ENCODE assay signal across 8 cellular contexts in genomic region chr1:23555225-23555801, GRCh38. TPM values are rescaled to one million over a fixed set of nuclear protein-coding genes. Genes with fewer than 3 reads are reported as not detected.
A peak's percentile ranks its signal among the peaks of the same experiment; 100 is the strongest.
DNase-seq lines count a peak whose midpoint lies in the region; ATAC-seq, FAIRE-seq and TF ChIP-seq lines count a peak whose summit lies in the region.

No MANE protein-coding gene starts in this region.

- FAIRE-seq in RCC 7860 (lab: Jason Lieb, UNC), result no peak

- H3K9me3 ChIP-seq in right lobe of liver (no peaks in the 10 kb centered on the region), transverse colon (no peaks in the 10 kb centered on the region)

- TF ChIP-seq EP300 in transverse colon (IDR thresholded peaks at IDR 0.05; ENCODE audit: low read depth), result no peak

- WGBS in right lobe of liver (ENCODE audit: insufficient coverage, low coverage, low lambda C conversion rate, missing lambda C conversion rate), result 24% methylated on average over 14 of the region's 18 CpGs
- 22 to 32% methylated on average over 11 to 18 of the region's 18 CpGs for WGBS in transverse colon (ENCODE audit: low coverage in 1 of 2), 2 donors

- H3K27ac ChIP-seq in right lobe of liver (peak overlapping the region; percentile 73 to 93 (median 75)), transverse colon (peak overlapping the region; percentile 96 to 98 (median 96))

- peak; percentile 81 for DNase-seq in DMS 273 treated with DMSO at 0.1 percent for 48 hours (lab: John Stamatoyannopoulos, UW)
- DNase-seq in LHCN-M2 (ENCODE audit: low read depth), result peak; percentile 84
- DNase-seq in astrocyte of the spinal cord (ENCODE audit: low read depth, low spot score), result peak; percentile 83
- DNase-seq in right lobe of liver, result no peak
- peak; percentile 41 for DNase-seq in transverse colon
- no peak for DNase-seq in ecto neural progenitor cell (ENCODE audit: low spot score)
- DNase-seq in GM19238 (ENCODE audit: insufficient read length, low spot score), result no peak
- DNase-seq in RCC 7860 (ENCODE audit: low spot score), result no peak

- in situ Hi-C loops in astrocyte of the spinal cord (cut with HindIII; ENCODE audit: low sequenced_read_pairs), result no loop called here
- in situ Hi-C loops in transverse colon (cut with MboI; ENCODE audit: low pct_ligation_motif_present in 1 of 4, low pct_unique_long_range_greater_than_20kb in 1 of 4, low sequenced_read_pairs in 3 of 4), result no loop called here

- intact Hi-C loops in right lobe of liver (cut with DNase I) (no loop called here), transverse colon (cut with DNase I; ENCODE audit: low total_unique reads) (no loop called here)

- no peak for ATAC-seq in right lobe of liver

- H3K36me3 ChIP-seq in right lobe of liver (no peaks in the 10 kb centered on the region), transverse colon (no peaks in the 10 kb centered on the region)

- TF ChIP-seq POLR2A in right lobe of liver (IDR thresholded peaks at IDR 0.05) (no peak), transverse colon (IDR thresholded peaks at IDR 0.05) (no peak)

- no peak for TF ChIP-seq CTCF in astrocyte of the spinal cord (IDR thresholded peaks at IDR 0.05; ENCODE audit: low read depth, low read length)
- no peak for TF ChIP-seq CTCF in right lobe of liver (IDR thresholded peaks at IDR 0.05)
- TF ChIP-seq CTCF in transverse colon (IDR thresholded peaks at IDR 0.05), result no peak

- no peaks in the 10 kb centered on the region for H3K27me3 ChIP-seq in right lobe of liver
- no peaks in the 10 kb centered on the region for H3K27me3 ChIP-seq in transverse colon

- H3K4me1 ChIP-seq in right lobe of liver, result peaks cover 0 to 13% (median 0%) of the 10 kb centered on the region in 4 donors
- H3K4me1 ChIP-seq in transverse colon, result peaks cover 17 to 58% (median 53%) of the 10 kb centered on the region in 4 donors

- H3K4me3 ChIP-seq in astrocyte of the spinal cord (ENCODE audit: low read depth, low read length) (peak overlapping the region; percentile 35), right lobe of liver (peak overlapping the region; percentile 27 to 62 (median 55)), transverse colon (peak overlapping the region; percentile 9 to 71 (median 56))

RNA-seq across cellular contexts. Expression of gene ID3, which starts 4.0 kb away (rescaled TPM):
- total RNA-seq in LHCN-M2 (2014; rRNA removed) (335 and 553 TPM in 2 replicates), right lobe of liver (10 to 100 TPM; 12.7 to 44.6 (median 27.0) TPM), transverse colon (100 to 1,000 TPM; 174 to 363 (median 253) TPM)
- 331 TPM for polyA plus RNA-seq in LHCN-M2 (2012)

RNA-seq across cellular contexts. Expression of gene E2F2, which starts 24.3 kb away (rescaled TPM):
- total RNA-seq in LHCN-M2 (2014; rRNA removed) (6.2 and 6.6 TPM in 2 replicates), right lobe of liver (1 to 10 TPM in 1 of 6 experiments, under 1 TPM in 5; 0.18 to 1.2 (median 0.70) TPM), transverse colon (10 to 100 TPM in 2 of 4 donors, 1 to 10 TPM in 2; 6.7 to 11.6 (median 8.9) TPM)
- polyA plus RNA-seq in LHCN-M2 (2012), result 1.3 TPM

Comparison
In these comparisons a context has a peak if more than half of its experiments do, and no peak if none do; other contexts are left out.
1. DNase-seq: peak in DMS 273 treated with DMSO at 0.1 percent for 48 hours (single experiment), LHCN-M2 (single experiment), astrocyte of the spinal cord (single experiment) and transverse colon (single experiment); none in right lobe of liver (0 of 3), ecto neural progenitor cell (single experiment), GM19238 (single experiment) and RCC 7860 (single experiment).
2. Peak in every context shown above with its lines, with median percentiles within 50 percentile points of each other: H3K4me3 ChIP-seq.